ENCODE assay signal across 8 cellular contexts in the genomic region with DNA sequence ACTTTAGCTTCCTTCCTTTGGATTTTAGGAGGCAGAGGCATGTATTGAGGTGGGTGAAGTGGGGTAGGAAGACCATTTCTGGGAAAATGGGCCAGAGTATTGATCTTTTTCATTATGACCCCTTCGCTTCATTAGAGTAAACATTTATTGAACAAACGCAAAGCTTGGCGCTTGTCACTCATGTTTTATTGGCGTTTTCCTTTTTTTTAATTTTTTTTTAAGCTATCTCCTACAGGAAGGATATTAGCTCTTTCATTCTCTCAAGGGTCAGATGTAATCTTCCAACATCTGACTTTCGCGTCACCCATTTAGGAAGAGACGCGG. TPM values are rescaled to one million over a fixed set of nuclear protein-coding genes. Genes with fewer than 3 reads are reported as not detected.
A peak's percentile ranks its signal among the peaks of the same experiment; 100 is the strongest.
DNase-seq lines count a peak whose midpoint lies in the region; ATAC-seq, FAIRE-seq and TF ChIP-seq lines count a peak whose summit lies in the region.

No MANE protein-coding gene starts in this region.

- peak overlapping the region; percentile 81 for H3K4me3 ChIP-seq in GM12878
- peak overlapping the region; percentile 95 for H3K4me3 ChIP-seq in mesodermal cell (ENCODE audit: extremely low read depth, insufficient read depth, low read length, poor library complexity, severe bottlenecking)
- peak overlapping the region; percentile 91 for H3K4me3 ChIP-seq in upper lobe of right lung

- intact Hi-C loops in GM12878 (cut with micrococcal nuclease; ENCODE audit: unreplicated experiment), result loop anchor here (1.0 kb wide), 1 partner anchor 43 kb away; no protein-coding TSS in a partner anchor
- intact Hi-C loops in upper lobe of right lung (cut with DNase I), result no loop called here

- H3K4me3 Mint-ChIP-seq in activated naive CD4-positive, alpha-beta T cell treated with anti-CD3 and anti-CD28 coated beads, Interleukin-2, amount 50 U/mL, for 24 hours, result peak overlapping the region; percentile 93

- no peak overlapping the region for H3K9ac ChIP-seq in GM12878 (ENCODE audit: control insufficient read depth, insufficient read depth, low read length)

- peaks cover 59% of the 10 kb centered on the region for H3K79me2 ChIP-seq in GM12878 (ENCODE audit: control insufficient read depth, insufficient read depth, low read length)

- no peak for TF ChIP-seq RAD21 in GM12878 (IDR thresholded peaks at IDR 0.05; ENCODE audit: insufficient read depth, low read depth, low read length)

- no peaks in the 10 kb centered on the region for H3K27me3 ChIP-seq in GM12878 (replicated peaks in 1 of 2; ENCODE audit: control insufficient read depth in 2 of 2, insufficient read depth in 2 of 2, low read length in 1 of 2)
- no peaks in the 10 kb centered on the region for H3K27me3 ChIP-seq in upper lobe of right lung

- SMC1A ChIA-PET in GM12878 (lab: Charles Lee; ENCODE audit: uncharacterized antibody, unreplicated experiment), result interaction anchor here (0.7 to 18.4 kb wide), 11 partner anchors 8 to 353 kb away, joined by 3 to 505 read pairs (median 5); no protein-coding TSS in a partner anchor

- H3K4me1 ChIP-seq in GM12878 (ENCODE audit: control insufficient read depth, insufficient read depth, low read length) (peaks cover 47% of the 10 kb centered on the region), mesodermal cell (ENCODE audit: control insufficient read depth, insufficient read depth, low read length, poor library complexity, severe bottlenecking) (peaks cover 15% of the 10 kb centered on the region), upper lobe of right lung (peaks cover 30% of the 10 kb centered on the region)

- H3K36me3 ChIP-seq in GM12878 (ENCODE audit: control insufficient read depth in 2 of 2, insufficient read depth in 2 of 2, low read length in 1 of 2) (peaks cover 4 to 22% of the 10 kb centered on the region in 2 experiments), mesodermal cell (ENCODE audit: control insufficient read depth, insufficient read depth, low read length) (peaks cover 21% of the 10 kb centered on the region), upper lobe of right lung (peaks cover 16% of the 10 kb centered on the region)

- CTCF ChIA-PET in GM12878 (lab: Yijun Ruan, JAX), result interaction anchor here (0.7 to 5.2 kb wide), 10 partner anchors 8 to 95 kb away, joined by 3 to 44 read pairs (median 10); no protein-coding TSS in a partner anchor

- in situ Hi-C loops in GM12878 (cut with MboI), result no loop called here

- peak overlapping the region; percentile 79 for H3K27ac ChIP-seq in GM12878 (ENCODE audit: control insufficient read depth, insufficient read depth)
- H3K27ac ChIP-seq in mesodermal cell (ENCODE audit: low read depth, low read length, severe bottlenecking), result peak overlapping the region; percentile 16
- H3K27ac ChIP-seq in upper lobe of right lung, result peak overlapping the region; percentile 100

- no peaks in the 10 kb centered on the region for H3K27me3 Mint-ChIP-seq in activated naive CD4-positive, alpha-beta T cell treated with anti-CD3 and anti-CD28 coated beads, Interleukin-2, amount 50 U/mL, for 24 hours

- H3K27ac Mint-ChIP-seq in activated naive CD4-positive, alpha-beta T cell treated with anti-CD3 and anti-CD28 coated beads, Interleukin-2, amount 50 U/mL, for 24 hours, result peak overlapping the region; percentile 98

- no peaks in the 10 kb centered on the region for H3K9me3 ChIP-seq in GM12878 (replicated peaks; ENCODE audit: control insufficient read depth, insufficient read depth, low read length)
- H3K9me3 ChIP-seq in mesodermal cell (ENCODE audit: control insufficient read depth, low read length), result no peaks in the 10 kb centered on the region
- H3K9me3 ChIP-seq in upper lobe of right lung, result no peaks in the 10 kb centered on the region

- no peak for TF ChIP-seq EP300 in GM12878 (IDR thresholded peaks at IDR 0.05; ENCODE audit: borderline replicate concordance in 1 of 2, control insufficient read depth in 1 of 2, low read depth in 2 of 2, low read length in 2 of 2)

- peak overlapping the region; percentile 48 for H3K4me2 ChIP-seq in GM12878 (ENCODE audit: control insufficient read depth, insufficient read depth)

- H4K20me1 ChIP-seq in GM12878 (ENCODE audit: control insufficient read depth, insufficient read depth), result no peaks in the 10 kb centered on the region

- RAD21 ChIA-PET in GM12878 (lab: Charles Lee; ENCODE audit: unreplicated experiment), result interaction anchor here (0.8 to 9.1 kb wide), 7 partner anchors 12 to 353 kb away, joined by 3 to 355 read pairs (median 35); no protein-coding TSS in a partner anchor

- H3K4me1 Mint-ChIP-seq in activated naive CD4-positive, alpha-beta T cell treated with anti-CD3 and anti-CD28 coated beads, Interleukin-2, amount 50 U/mL, for 24 hours, result peaks cover 62% of the 10 kb centered on the region

- no peaks in the 10 kb centered on the region for H3K9me3 Mint-ChIP-seq in activated naive CD4-positive, alpha-beta T cell treated with anti-CD3 and anti-CD28 coated beads, Interleukin-2, amount 50 U/mL, for 24 hours

- 33% methylated on average over 8 of the region's 8 CpGs for WGBS in GM12878 (ENCODE audit: insufficient coverage, insufficient replicate concordance, low lambda C conversion rate, missing lambda C conversion rate)
- WGBS in mesodermal cell (ENCODE audit: insufficient coverage in 2 of 2), 2 experiments, result 56 to 68% methylated on average over 4 to 5 of the region's 8 CpGs

- no peak for FAIRE-seq in GM12878 (lab: Jason Lieb, UNC)

- no peak overlapping the region for H2AFZ ChIP-seq in GM12878 (ENCODE audit: control insufficient read depth, low read depth, low read length)

- POLR2A ChIA-PET in GM12878 (lab: Charles Lee), result interaction anchor here (0.5 to 4.2 kb wide), 13 partner anchors 11 to 343 kb away, joined by 3 to 68 read pairs (median 4); no protein-coding TSS in a partner anchor

- TF ChIP-seq CTCF in GM12878 (IDR thresholded peaks at IDR 0.05 in 2 of 3, conservative IDR thresholded peaks at IDR 0.05 in 1 of 3; ENCODE audit: control insufficient read depth in 2 of 3, extremely low read depth in 1 of 3, insufficient read depth in 1 of 3, low read depth in 3 of 3, low read length in 3 of 3), result no peak
- TF ChIP-seq CTCF in upper lobe of right lung (IDR thresholded peaks at IDR 0.05), result no peak

- peaks cover 7% of the 10 kb centered on the region for H3K36me3 Mint-ChIP-seq in activated naive CD4-positive, alpha-beta T cell treated with anti-CD3 and anti-CD28 coated beads, Interleukin-2, amount 50 U/mL, for 24 hours

- ATAC-seq in GM12878 (no peak), upper lobe of right lung (no peak)

- no peak for DNase-seq in activated naive CD4-positive, alpha-beta T cell (lab: John Stamatoyannopoulos, UW)
- DNase-seq in GM12878 (ENCODE audit: low read depth, low spot score) (no peak), upper lobe of right lung (no peak), islet precursor cell (no peak), midbrain (lab: John Stamatoyannopoulos, UW) (no peak), NCI-H2196 (lab: John Stamatoyannopoulos, UW; ENCODE audit: unreplicated experiment) (no peak)

- BruUV-seq in GM12878 (replicated peaks; lab: Mats Ljungman, UMichigan), result TSS peak; percentile 70

- no peak for TF ChIP-seq POLR2A in GM12878 (IDR thresholded peaks at IDR 0.05; ENCODE audit: low read depth, low read length)

TF ChIP-seq in GM12878, 131 proteins besides CTCF, POLR2A, EP300 and RAD21 (continues in another document):
- TF ChIP-seq, protein P1, sequence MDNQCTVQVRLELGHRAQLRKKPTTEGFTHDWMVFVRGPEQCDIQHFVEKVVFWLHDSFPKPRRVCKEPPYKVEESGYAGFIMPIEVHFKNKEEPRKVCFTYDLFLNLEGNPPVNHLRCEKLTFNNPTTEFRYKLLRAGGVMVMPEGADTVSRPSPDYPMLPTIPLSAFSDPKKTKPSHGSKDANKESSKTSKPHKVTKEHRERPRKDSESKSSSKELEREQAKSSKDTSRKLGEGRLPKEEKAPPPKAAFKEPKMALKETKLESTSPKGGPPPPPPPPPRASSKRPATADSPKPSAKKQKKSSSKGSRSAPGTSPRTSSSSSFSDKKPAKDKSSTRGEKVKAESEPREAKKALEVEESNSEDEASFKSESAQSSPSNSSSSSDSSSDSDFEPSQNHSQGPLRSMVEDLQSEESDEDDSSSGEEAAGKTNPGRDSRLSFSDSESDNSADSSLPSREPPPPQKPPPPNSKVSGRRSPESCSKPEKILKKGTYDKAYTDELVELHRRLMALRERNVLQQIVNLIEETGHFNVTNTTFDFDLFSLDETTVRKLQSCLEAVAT (IDR thresholded peaks at IDR 0.05), result peak; percentile 95
- TF ChIP-seq SKIL (IDR thresholded peaks at IDR 0.05; ENCODE audit: low read depth, poor library complexity, severe bottlenecking), result peak; percentile 33

RNA-seq across cellular contexts. Expression of gene SUB1, which starts 0.3 kb away (rescaled TPM):
- total RNA-seq in GM12878 (2013; cell fraction: nucleolus; rRNA removed), result 242 and 247 TPM in 2 replicates
- total RNA-seq in GM12878 (2014; rRNA removed) (468 and 620 TPM in 2 replicates), GM12878 (2014; rRNA removed; fragmentation: Illumina TruSeq; extraction: Trizol) (1,079 and 1,213 TPM in 2 replicates), GM12878 (2021) (790 and 824 TPM in 2 replicates), upper lobe of right lung (142 TPM)
- 219 TPM for polyA plus RNA-seq in GM12878 (2011; ENCODE audit: low read depth)
- polyA plus RNA-seq in GM12878 (2011; rRNA removed) (1,077 and 2,276 TPM in 2 replicates), GM12878 (2014; fragmentation: Illumina TruSeq; extraction: Trizol) (871 and 973 TPM in 2 replicates), GM12878 (2014; fragmentation: Nextera tagmentation; extraction: Ambion mirVana) (1,000 to 10,000 TPM; 1,885 to 2,316 TPM), GM12878 (2014; rRNA removed) (789 and 1,035 TPM in 2 replicates), GM12878 (2016; fragmentation: Nextera tagmentation; extraction: Ambion mirVana) (1,000 to 10,000 TPM; 2,588 to 2,785 TPM)
- 139 and 199 TPM in 2 replicates for polyA plus RNA-seq in GM12878 (2011; cell fraction: cytosol; rRNA removed)
- 177 and 416 TPM in 2 replicates for polyA plus RNA-seq in GM12878 (2011; cell fraction: nucleus; rRNA removed)
- polyA plus RNA-seq in GM12878 (2012), result 596 and 637 TPM in 2 replicates
- 84.2 and 91.5 TPM in 2 replicates for polyA minus RNA-seq in GM12878 (2011; rRNA and poly(A)+ RNA removed)
- polyA minus RNA-seq in GM12878 (2011; cell fraction: cytosol; rRNA and poly(A)+ RNA removed), result 42.5 and 72.6 TPM in 2 replicates
- polyA minus RNA-seq in GM12878 (2011; cell fraction: nucleus; rRNA and poly(A)+ RNA removed), result 133 and 270 TPM in 2 replicates
- 282 TPM for polyA plus RNA-seq in mesodermal cell (2013, experiment 1 of 2)
- polyA plus RNA-seq in mesodermal cell (2013, experiment 2 of 2), result 366 TPM

Comparison
In these comparisons a context has a peak if more than half of its experiments do, and no peak if none do; other contexts are left out.
1. H3K27ac ChIP-seq: peak in every context shown above with its lines; median percentile 100 in upper lobe of right lung; 79 in GM12878; 16 in mesodermal cell.